10 cellular contexts compared by ENCODE assay signal in the genomic region with DNA sequence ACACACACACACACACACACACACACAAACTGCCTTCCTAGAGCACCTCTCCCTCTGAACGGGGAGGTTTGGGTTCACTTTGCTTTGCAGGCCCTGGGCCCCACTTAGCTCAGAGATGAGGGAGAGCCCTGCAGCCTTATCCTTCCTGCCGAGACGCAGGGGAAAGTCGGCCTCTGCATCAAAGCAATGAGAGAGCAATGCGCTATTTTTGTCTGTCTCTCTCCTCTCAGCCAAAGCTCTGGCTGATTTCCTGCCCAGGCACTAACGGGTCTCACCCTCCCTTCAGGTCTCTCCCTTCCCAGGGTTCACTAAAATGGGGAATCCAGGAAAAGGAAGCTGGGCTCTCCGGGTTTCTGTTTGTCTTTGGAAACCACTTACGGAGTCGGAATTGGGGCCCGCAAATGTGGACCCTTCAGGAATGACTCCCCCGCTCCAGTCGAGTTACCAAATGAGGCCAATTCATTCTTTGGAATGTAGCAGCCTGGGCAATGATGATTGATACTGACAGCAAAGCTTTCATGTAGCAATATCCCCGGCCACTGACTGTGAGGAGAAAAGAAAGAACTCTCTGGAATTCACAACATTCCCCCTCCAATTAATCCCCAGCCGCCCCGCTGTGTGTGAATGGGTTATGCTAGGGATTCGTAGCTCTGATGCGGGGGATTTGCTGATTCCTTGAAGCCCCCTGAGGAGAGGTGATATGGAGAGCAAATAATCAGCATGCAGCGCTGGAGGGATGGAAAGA.
DNase-seq lines count a peak whose midpoint lies in the region; ATAC-seq, FAIRE-seq and TF ChIP-seq lines count a peak whose summit lies in the region.
"Had no signal": no experiment of that assay in that cellular context is flagged by ENCODE, and none has a peak within 500 bp of the region (broad histone marks: within the 10 kb centered on the region; RNA-seq: fewer than 3 reads in every experiment).

No MANE protein-coding gene starts in this region.

- H3K27me3 ChIP-seq in astrocyte (ENCODE audit: insufficient read depth, low read length) (no peaks in the 10 kb centered on the region), osteoblast (ENCODE audit: insufficient read depth, low read length) (no peaks in the 10 kb centered on the region)
- H3K27me3 ChIP-seq in CD8-positive, alpha-beta memory T cell (ENCODE audit: insufficient read depth, low read length, poor library complexity, severe bottlenecking), result no peaks in the 10 kb centered on the region

- H2AFZ ChIP-seq in astrocyte (ENCODE audit: low read depth, low read length), result peak overlapping the region; percentile 59
- peak overlapping the region; percentile 76 for H2AFZ ChIP-seq in osteoblast (ENCODE audit: low read length)

- peak overlapping the region; percentile 26 for H3K4me3 ChIP-seq in astrocyte (ENCODE audit: insufficient read depth, low read depth, low read length)
- H3K4me3 ChIP-seq in osteoblast (ENCODE audit: insufficient read depth, low read length), result peak overlapping the region; percentile 30
- no peak overlapping the region for H3K4me3 ChIP-seq in CD8-positive, alpha-beta memory T cell (ENCODE audit: low read length)

- H3K4me2 ChIP-seq in astrocyte (ENCODE audit: low read length) (peak overlapping the region; percentile 81), osteoblast (ENCODE audit: insufficient read depth, low read length) (peak overlapping the region; percentile 57)

- H3K4me1 ChIP-seq in astrocyte (ENCODE audit: insufficient read depth, low read length) (peaks cover 33% of the 10 kb centered on the region), osteoblast (ENCODE audit: insufficient read depth, low read length) (no peaks in the 10 kb centered on the region)
- H3K4me1 ChIP-seq in CD8-positive, alpha-beta memory T cell (ENCODE audit: insufficient read depth, low read length), result no peaks in the 10 kb centered on the region

- ATAC-seq in left cardiac atrium (peak; percentile 81 to 86), HG03571 (IDR thresholded peaks at IDR 0.05; ENCODE audit: unreplicated experiment) (no peak)

- H3K4me1 Mint-ChIP-seq in astrocyte (ENCODE audit: low read depth, unreplicated experiment), result peaks cover 37% of the 10 kb centered on the region
- H3K4me1 Mint-ChIP-seq in CD8-positive, alpha-beta memory T cell, result no peaks in the 10 kb centered on the region
- H3K4me1 Mint-ChIP-seq: naive B cell had no signal

- CTCF ChIA-PET in CD8-positive, alpha-beta memory T cell (lab: Charles Lee), result no interaction called here

- H3K27ac Mint-ChIP-seq in astrocyte (ENCODE audit: unreplicated experiment), result peak overlapping the region; percentile 80
- H3K27ac Mint-ChIP-seq in CD8-positive, alpha-beta memory T cell, result no peak overlapping the region

- no peaks in the 10 kb centered on the region for H3K27me3 Mint-ChIP-seq in astrocyte (ENCODE audit: low read depth, unreplicated experiment)
- peaks cover 0 to 8% of the 10 kb centered on the region in 2 donors for H3K27me3 Mint-ChIP-seq in CD8-positive, alpha-beta memory T cell

- no peaks in the 10 kb centered on the region for H4K20me1 ChIP-seq in astrocyte (ENCODE audit: insufficient read depth, low read length)
- H4K20me1 ChIP-seq in osteoblast (ENCODE audit: insufficient read depth, low read length), result no peaks in the 10 kb centered on the region

- no peaks in the 10 kb centered on the region for H3K9me3 ChIP-seq in astrocyte (ENCODE audit: insufficient read depth, low read depth, low read length)
- no peaks in the 10 kb centered on the region for H3K9me3 ChIP-seq in osteoblast (ENCODE audit: low read depth, low read length)
- H3K9me3 ChIP-seq in CD8-positive, alpha-beta memory T cell (ENCODE audit: low read length), result no peaks in the 10 kb centered on the region

- H3K9ac ChIP-seq in astrocyte (ENCODE audit: low read length), result peak overlapping the region; percentile 53

- H3K79me2 ChIP-seq in astrocyte (ENCODE audit: insufficient read depth, low read length) (no peaks in the 10 kb centered on the region), osteoblast (ENCODE audit: insufficient read depth, low read length) (no peaks in the 10 kb centered on the region)

- DNase-seq in ELF-1 (ENCODE audit: low read depth, low spot score), result peak; percentile 95
- DNase-seq in astrocyte (ENCODE audit: low read depth), result peak; percentile 62
- DNase-seq in left cardiac atrium, result peak; percentile 29
- peak; percentile 73 for DNase-seq in osteoblast (ENCODE audit: insufficient read length, low spot score, missing footprints)
- DNase-seq in CD8-positive, alpha-beta memory T cell, result no peak
- no peak for DNase-seq in MV-4-11 (lab: John Stamatoyannopoulos, UW)
- DNase-seq in SK-N-DZ (ENCODE audit: low spot score), result no peak
- DNase-seq: naive B cell, NCI-H2171 had no signal

- H3K36me3 ChIP-seq in astrocyte (ENCODE audit: insufficient read depth, low read length), result no peaks in the 10 kb centered on the region
- H3K36me3 ChIP-seq in osteoblast (ENCODE audit: insufficient read depth, low read length), result no peaks in the 10 kb centered on the region
- H3K36me3 ChIP-seq in CD8-positive, alpha-beta memory T cell (ENCODE audit: insufficient read depth, low read length), result no peaks in the 10 kb centered on the region

- peak overlapping the region; percentile 63 for H3K4me3 Mint-ChIP-seq in astrocyte (ENCODE audit: unreplicated experiment)
- no peak overlapping the region for H3K4me3 Mint-ChIP-seq in CD8-positive, alpha-beta memory T cell
- H3K4me3 Mint-ChIP-seq: naive B cell had no signal

- no peaks in the 10 kb centered on the region for H3K9me3 Mint-ChIP-seq in astrocyte (ENCODE audit: unreplicated experiment)
- H3K9me3 Mint-ChIP-seq in CD8-positive, alpha-beta memory T cell, result peaks cover 0 to 10% (median 2%) of the 10 kb centered on the region in 5 donors

- TF ChIP-seq CTCF in astrocyte (IDR thresholded peaks at IDR 0.05; ENCODE audit: insufficient read depth, low read depth, low read length) (no peak), osteoblast (IDR thresholded peaks at IDR 0.05; ENCODE audit: extremely low read depth, low read depth, low read length) (no peak)

- H3K36me3 Mint-ChIP-seq in astrocyte (ENCODE audit: low read depth, unreplicated experiment), result no peaks in the 10 kb centered on the region
- H3K36me3 Mint-ChIP-seq in CD8-positive, alpha-beta memory T cell, result no peaks in the 10 kb centered on the region
- H3K36me3 Mint-ChIP-seq: naive B cell had no signal

- intact Hi-C loops in left cardiac atrium (cut with DNase I), result no loop called here

- peak; percentile 5 for FAIRE-seq in astrocyte (lab: Jason Lieb, UNC)

- POLR2A ChIA-PET in CD8-positive, alpha-beta memory T cell (lab: Charles Lee), result no interaction called here

- H3K27ac ChIP-seq in astrocyte (ENCODE audit: low read depth, low read length), result peak overlapping the region; percentile 50
- H3K27ac ChIP-seq in osteoblast (ENCODE audit: low read depth, low read length), result no peak overlapping the region
- H3K27ac ChIP-seq in CD8-positive, alpha-beta memory T cell (ENCODE audit: low read depth, low read length), result no peak overlapping the region

Comparison
In these comparisons a context has a peak if more than half of its experiments do, and no peak if none do; other contexts are left out.
1. DNase-seq: peak in ELF-1 (single experiment), astrocyte (single experiment), left cardiac atrium (single experiment) and osteoblast (single experiment); none in CD8-positive, alpha-beta memory T cell (0 of 5), MV-4-11 (single experiment) and SK-N-DZ (single experiment).